In genomic region chr3:2352134-2352762, GRCh38 we compare ENCODE assay signal across 37 cellular contexts.
"Had no signal": no experiment of that assay in that cellular context is flagged by ENCODE, and none has a peak within 500 bp of the region (broad histone marks: within the 10 kb centered on the region; RNA-seq: fewer than 3 reads in every experiment).

No MANE protein-coding gene starts in this region.

- H3K27me3 ChIP-seq: adrenal gland, body of pancreas, brain microvascular endothelial cell, breast epithelium had no signal

- H3K27ac ChIP-seq: adrenal gland, body of pancreas, brain microvascular endothelial cell, breast epithelium, VCaP had no signal

- DNase-seq: activated B cell treated with CpG ODN at 0.5 μM for 24 hours; activated CD4-positive, alpha-beta memory T cell treated with anti-CD3 and anti-CD28 coated beads for 36 hours; activated CD4-positive, alpha-beta T cell treated with anti-CD3 and anti-CD28 coated beads for 4 hours; activated CD4-positive, alpha-beta T cell treated with anti-CD3 and anti-CD28 coated beads, Interleukin-2, amount 10 ng/mL, durations not matched to agents 24 days and 14 days; activated CD4-positive, alpha-beta T cell treated with anti-CD3 and anti-CD28 coated beads, Interleukin-2, amount 50 U/mL, for 1 hour; activated CD4-positive, alpha-beta T cell treated with anti-CD3 and anti-CD28 coated beads, Interleukin-2, amount 50 U/mL, for 4 hours; activated CD4-positive, CD25-positive, alpha-beta regulatory T cell treated with anti-CD3 and anti-CD28 coated beads, Interleukin-2, amount 50 U/mL, for 72 hours; activated CD8-positive, alpha-beta memory T cell treated with anti-CD3 and anti-CD28 coated beads, Interleukin-2, amount 50 U/mL, for 4 hours; activated CD8-positive, alpha-beta T cell treated with anti-CD3 and anti-CD28 coated beads for 36 hours; activated effector memory CD4-positive, alpha-beta T cell treated with anti-CD3 and anti-CD28 coated beads, Interleukin-2, amount 50 U/mL, for 16 hours; activated naive CD4-positive, alpha-beta T cell; activated naive CD4-positive, alpha-beta T cell treated with anti-CD3 and anti-CD28 coated beads for 36 hours; activated naive CD4-positive, alpha-beta T cell treated with anti-CD3 and anti-CD28 coated beads, Interleukin-2, amount 50 U/mL, for 16 hours; activated naive CD8-positive, alpha-beta T cell treated with anti-CD3 and anti-CD28 coated beads for 36 hours; activated T-cell treated with anti-CD3 and anti-CD28 coated beads for 4 hours; activated T-cell treated with anti-CD3 and anti-CD28 coated beads, Interleukin-2, amount 50 U/mL, for 1 hour; activated T-cell treated with anti-CD3 and anti-CD28 coated beads, Interleukin-2, amount 50 U/mL, for 4 hours; activated T-cell treated with anti-CD3 and anti-CD28 coated beads, Interleukin-2, amount 50 U/mL, for 72 hours; adrenal gland; amniotic stem cell; aorta; body of pancreas; brain microvascular endothelial cell; central memory CD4-positive, alpha-beta T cell; SW 1271; T-helper 1 cell; T-helper 2 cell; T-helper 9 cell had no signal

- ATAC-seq: activated CD8-positive, alpha-beta T cell treated with anti-CD3 and anti-CD28 coated beads for 36 hours; activated naive CD4-positive, alpha-beta T cell treated with anti-CD3 and anti-CD28 coated beads, Interleukin-2, amount 50 U/mL, for 72 hours; activated T-cell treated with anti-CD3 and anti-CD28 coated beads, Interleukin-2, amount 50 U/mL, for 4 hours; activated T-cell treated with anti-CD3 and anti-CD28 coated beads, Interleukin-2, amount 50 U/mL, for 72 hours; activated T-helper 17 cell treated with anti-CD3 and anti-CD28 coated beads, Interleukin-2, amount 50 U/mL, for 72 hours; body of pancreas had no signal

- H3K27me3 Mint-ChIP-seq: activated B cell treated with CpG ODN at 0.5 μM for 24 hours; activated CD4-positive, alpha-beta memory T cell treated with anti-CD3 and anti-CD28 coated beads for 36 hours; activated CD4-positive, alpha-beta T cell treated with anti-CD3 and anti-CD28 coated beads, Interleukin-2, amount 10 ng/mL, durations not matched to agents 24 days and 14 days; activated CD8-positive, alpha-beta T cell treated with anti-CD3 and anti-CD28 coated beads for 36 hours; activated naive CD8-positive, alpha-beta T cell treated with anti-CD3 and anti-CD28 coated beads for 36 hours; activated T-helper 17 cell treated with anti-CD3 and anti-CD28 coated beads, Interleukin-2, amount 50 U/mL, for 72 hours had no signal

- H3K9me3 Mint-ChIP-seq: activated CD4-positive, alpha-beta memory T cell treated with anti-CD3 and anti-CD28 coated beads for 36 hours; activated CD8-positive, alpha-beta T cell treated with anti-CD3 and anti-CD28 coated beads for 36 hours; activated naive CD4-positive, alpha-beta T cell treated with anti-CD3 and anti-CD28 coated beads for 36 hours; activated naive CD4-positive, alpha-beta T cell treated with anti-CD3 and anti-CD28 coated beads, Interleukin-2, amount 50 U/mL, for 72 hours; activated naive CD8-positive, alpha-beta T cell treated with anti-CD3 and anti-CD28 coated beads for 36 hours; activated T-helper 17 cell treated with anti-CD3 and anti-CD28 coated beads, Interleukin-2, amount 50 U/mL, for 72 hours; T-helper 1 cell treated with Interleukin-12 subunit alpha and Interleukin-12 subunit beta and Interleukin-4 antibody, amounts not matched to agents 30 μg/mL and 1 μg/mL, for 36 hours had no signal

- H3K4me3 Mint-ChIP-seq: activated B cell treated with CpG ODN at 0.5 μM for 24 hours; activated CD4-positive, alpha-beta memory T cell treated with anti-CD3 and anti-CD28 coated beads for 36 hours; activated CD4-positive, alpha-beta T cell treated with anti-CD3 and anti-CD28 coated beads, Interleukin-2, amount 10 ng/mL, durations not matched to agents 24 days and 14 days; activated CD8-positive, alpha-beta T cell treated with anti-CD3 and anti-CD28 coated beads for 36 hours; activated naive CD4-positive, alpha-beta T cell treated with anti-CD3 and anti-CD28 coated beads for 36 hours; activated naive CD8-positive, alpha-beta T cell treated with anti-CD3 and anti-CD28 coated beads for 36 hours; activated T-cell treated with anti-CD3 and anti-CD28 coated beads, Interleukin-2, amount 50 U/mL, for 4 hours; activated T-cell treated with anti-CD3 and anti-CD28 coated beads, Interleukin-2, amount 50 U/mL, for 72 hours; activated T-helper 1 cell treated with anti-CD3 and anti-CD28 coated beads, Interleukin-12 subunit alpha, Interleukin-12 subunit beta, Interleukin-2, Interleukin-4 antibody, amounts not matched to agents 30 ng/mL and 10 ng/mL and 1 ng/mL, durations not matched to agents 14 hours and 24 hours and 36 hours; activated T-helper 17 cell treated with anti-CD3 and anti-CD28 coated beads, Interleukin-2, amount 50 U/mL, for 72 hours; T-helper 1 cell treated with Interleukin-12 subunit alpha and Interleukin-12 subunit beta and Interleukin-4 antibody, amounts not matched to agents 30 μg/mL and 1 μg/mL, for 36 hours; T-helper 2 cell treated with Interferon-gamma antibody and Interleukin-4, amounts not matched to agents 5 μg/mL and 100 μg/mL, for 36 hours had no signal

- H3K27ac Mint-ChIP-seq: activated B cell treated with CpG ODN at 0.5 μM for 24 hours; activated CD4-positive, alpha-beta memory T cell treated with anti-CD3 and anti-CD28 coated beads for 36 hours; activated CD4-positive, alpha-beta T cell treated with anti-CD3 and anti-CD28 coated beads, Interleukin-2, amount 10 ng/mL, durations not matched to agents 24 days and 14 days; activated CD8-positive, alpha-beta T cell treated with anti-CD3 and anti-CD28 coated beads for 36 hours; activated naive CD4-positive, alpha-beta T cell treated with anti-CD3 and anti-CD28 coated beads for 36 hours; activated naive CD4-positive, alpha-beta T cell treated with anti-CD3 and anti-CD28 coated beads, Interleukin-2, amount 50 U/mL, for 72 hours; activated naive CD8-positive, alpha-beta T cell treated with anti-CD3 and anti-CD28 coated beads for 36 hours; activated T-cell treated with anti-CD3 and anti-CD28 coated beads, Interleukin-2, amount 50 U/mL, for 72 hours; activated T-helper 1 cell treated with anti-CD3 and anti-CD28 coated beads, Interleukin-12 subunit alpha, Interleukin-12 subunit beta, Interleukin-2, Interleukin-4 antibody, amounts not matched to agents 30 ng/mL and 10 ng/mL and 1 ng/mL, durations not matched to agents 14 hours and 24 hours and 36 hours; activated T-helper 17 cell treated with anti-CD3 and anti-CD28 coated beads, Interleukin-2, amount 50 U/mL, for 72 hours; T-helper 1 cell treated with Interleukin-12 subunit alpha and Interleukin-12 subunit beta and Interleukin-4 antibody, amounts not matched to agents 30 μg/mL and 1 μg/mL, for 36 hours; T-helper 2 cell treated with Interferon-gamma antibody and Interleukin-4, amounts not matched to agents 5 μg/mL and 100 μg/mL, for 36 hours had no signal

- H3K9me3 ChIP-seq: adrenal gland, body of pancreas had no signal

- H3K36me3 ChIP-seq: adrenal gland, brain microvascular endothelial cell, breast epithelium had no signal

- H3K4me3 ChIP-seq: adrenal gland, body of pancreas, breast epithelium had no signal

- H3K4me1 Mint-ChIP-seq: activated B cell treated with CpG ODN at 0.5 μM for 24 hours; activated CD4-positive, alpha-beta T cell treated with anti-CD3 and anti-CD28 coated beads, Interleukin-2, amount 10 ng/mL, durations not matched to agents 24 days and 14 days; activated naive CD8-positive, alpha-beta T cell treated with anti-CD3 and anti-CD28 coated beads for 36 hours had no signal

- H3K36me3 Mint-ChIP-seq: activated CD4-positive, alpha-beta memory T cell treated with anti-CD3 and anti-CD28 coated beads for 36 hours; activated naive CD8-positive, alpha-beta T cell treated with anti-CD3 and anti-CD28 coated beads for 36 hours had no signal

- H3K4me1 ChIP-seq: adrenal gland, body of pancreas, breast epithelium had no signal

- FAIRE-seq: astrocyte, TTC549 had no signal
